In the genomic region with DNA sequence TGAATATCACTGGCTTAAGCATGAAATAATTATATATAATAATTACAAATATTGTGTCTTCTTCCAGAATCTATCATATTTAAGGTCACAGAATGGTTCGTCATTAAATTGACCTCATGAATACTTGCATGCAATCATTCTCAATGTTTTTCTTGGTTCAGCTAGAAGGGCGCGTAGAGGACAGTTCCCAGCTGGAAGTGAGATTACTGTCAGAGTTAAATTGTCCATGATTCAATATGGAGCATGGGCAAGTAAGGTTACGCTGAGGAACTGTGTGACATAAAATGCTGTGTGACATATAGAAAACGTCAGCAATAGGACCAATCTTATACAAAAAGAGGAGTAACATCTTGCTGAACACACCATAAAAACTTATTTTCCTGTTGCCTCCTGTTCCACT, we compare ENCODE assay signal across 9 cellular contexts.
"Had no signal": no experiment of that assay in that cellular context is flagged by ENCODE, and none has a peak within 500 bp of the region (broad histone marks: within the 10 kb centered on the region; RNA-seq: fewer than 3 reads in every experiment).

No MANE protein-coding gene starts in this region.

- DNase-seq: GM23248, GOT3, H7, H9, HCEC 1CT, HFFc6 had no signal

- H3K36me3 ChIP-seq: HAP-1 had no signal

- H2AFZ ChIP-seq: GM23248, GM23338 had no signal

- H3K4me3 ChIP-seq: GM23248, GM23338, HAP-1 had no signal

- ATAC-seq: GM23338, HCT116 had no signal

- H3K4me1 ChIP-seq: HAP-1 had no signal

- H3K9me3 ChIP-seq: HAP-1 had no signal

- H3K9ac ChIP-seq: GM23248 had no signal

- H3K4me2 ChIP-seq: GM23338 had no signal

- H3K27ac ChIP-seq: GM23248 had no signal
